2 cellular contexts compared by ENCODE assay signal in genomic region chr11:276219-276618, GRCh38.
TF ChIP-seq lines count a peak whose summit lies in the region.

No MANE protein-coding gene starts in this region.

TF ChIP-seq in HEK293, 187 proteins besides CTCF, POLR2A, EP300 and RAD21:
- TF ChIP-seq SETDB1 (IDR thresholded peaks at IDR 0.05; ENCODE audit: insufficient read length, low read length) (peak; percentile 39), ZSCAN18 (tag by site-specific recombination; IDR thresholded peaks at IDR 0.05) (no peak), ZSCAN16 (tag by site-specific recombination; IDR thresholded peaks at IDR 0.05) (no peak)

TF ChIP-seq in K562, 482 proteins besides CTCF, POLR2A, EP300 and RAD21:
- peak; percentile 54 for TF ChIP-seq ZNF280A (IDR thresholded peaks at IDR 0.05; ENCODE audit: low read depth, partially characterized antibody)
- 0 out of 2 replicates have a peak, but pooled peaks have one; percentile 30 for TF ChIP-seq MAFG (tag; conservative IDR thresholded peaks at IDR 0.05)
- TF ChIP-seq C11orf30 (IDR thresholded peaks at IDR 0.05; ENCODE audit: low read depth), result peak; percentile 30; the same call in 1 of the 2 replicates
- TF ChIP-seq ZNF316 (IDR thresholded peaks at IDR 0.05), result peak; percentile 72
- TF ChIP-seq BRD4 (IDR thresholded peaks at IDR 0.05), result no peak
- peak; percentile 33; the same call in 1 of the 2 replicates for TF ChIP-seq NFE2 (IDR thresholded peaks at IDR 0.05; ENCODE audit: low read depth)
- peak; percentile 97 for TF ChIP-seq ZNF324 (CRISPR knock-in tag; IDR thresholded peaks at IDR 0.05)
- peak in 1 of 2 experiments; percentile 59; a peak in 1 of 3 replicates for TF ChIP-seq CBX3 (IDR thresholded peaks at IDR 0.05; ENCODE audit: borderline replicate concordance in 1 of 2, low read length in 2 of 2)
- TF ChIP-seq NR2C1 (IDR thresholded peaks at IDR 0.05), result no peak
- no peak for TF ChIP-seq NR2C1 (tag; IDR thresholded peaks at IDR 0.05)
- peak; percentile 61 to 79; a peak in 3 of 4 replicates for TF ChIP-seq TRIM24 (IDR thresholded peaks at IDR 0.05)
